Comparison of ENCODE assay signal across 1 cellular context in genomic region chr19:12881172-12881808, GRCh38.
TF ChIP-seq lines count a peak whose summit lies in the region.

Gene DNASE2 (minus strand): TSS chr19:12881449. CDS start chr19:12881375, 74 bp downstream.

TF ChIP-seq in HepG2, 621 proteins besides CTCF, POLR2A, EP300 and RAD21 (continued from another document and continues in another):
- TF ChIP-seq ZNF687 (CRISPR knock-in tag; IDR thresholded peaks at IDR 0.05) = peak; percentile 68
- TF ChIP-seq CC2D1A (CRISPR knock-in tag; IDR thresholded peaks at IDR 0.05) = no peak
- peak; percentile 44; the same call in 1 of the 2 replicates for TF ChIP-seq ZFP91 (CRISPR knock-in tag; IDR thresholded peaks at IDR 0.05; ENCODE audit: borderline replicate concordance)
- peak; percentile 42; the same call in 1 of the 2 replicates for TF ChIP-seq ZNF580 (CRISPR knock-in tag; IDR thresholded peaks at IDR 0.05; ENCODE audit: borderline replicate concordance, low read depth)
- no peak for TF ChIP-seq ZNF546 (CRISPR knock-in tag; conservative IDR thresholded peaks at IDR 0.05)
- TF ChIP-seq GMEB2 (CRISPR knock-in tag; IDR thresholded peaks at IDR 0.05; ENCODE audit: low read depth) = no peak
- no peak for TF ChIP-seq MLLT10 (CRISPR knock-in tag; IDR thresholded peaks at IDR 0.05)
- TF ChIP-seq MXD1 (CRISPR knock-in tag; IDR thresholded peaks at IDR 0.05) = no peak
- TF ChIP-seq ZNF770 (CRISPR knock-in tag; IDR thresholded peaks at IDR 0.05) = no peak
- no peak for TF ChIP-seq ZFP90 (CRISPR knock-in tag; IDR thresholded peaks at IDR 0.05; ENCODE audit: borderline replicate concordance)
- no peak for TF ChIP-seq ATF3 (CRISPR knock-in tag; IDR thresholded peaks at IDR 0.05)
- no peak for TF ChIP-seq ZNF383 (CRISPR knock-in tag; IDR thresholded peaks at IDR 0.05; ENCODE audit: borderline replicate concordance)
- TF ChIP-seq AGO1 (IDR thresholded peaks at IDR 0.05; ENCODE audit: low read depth, low read length, poor library complexity, severe bottlenecking) = no peak
- TF ChIP-seq ZFP37 (CRISPR knock-in tag; IDR thresholded peaks at IDR 0.05; ENCODE audit: borderline replicate concordance) = no peak
- 0 out of 4 replicates have a peak, but pooled peaks have one; percentile 20 to 36 for TF ChIP-seq HMGXB4 (CRISPR knock-in tag; IDR thresholded peaks at IDR 0.05; ENCODE audit: borderline replicate concordance in 1 of 2, low read depth in 1 of 2)
- no peak for TF ChIP-seq AKNA (CRISPR knock-in tag; IDR thresholded peaks at IDR 0.05; ENCODE audit: borderline replicate concordance)
- TF ChIP-seq RFXAP (CRISPR knock-in tag; IDR thresholded peaks at IDR 0.05; ENCODE audit: borderline replicate concordance) = no peak
- no peak for TF ChIP-seq ZNF780A (CRISPR knock-in tag; IDR thresholded peaks at IDR 0.05)
- 0 out of 2 replicates have a peak, but pooled peaks have one; percentile 34 for TF ChIP-seq DMAP1 (CRISPR knock-in tag; IDR thresholded peaks at IDR 0.05)
- no peak for TF ChIP-seq ZNF609 (CRISPR knock-in tag; IDR thresholded peaks at IDR 0.05; ENCODE audit: borderline replicate concordance)
- peak; percentile 63; the same call in 1 of the 2 replicates for TF ChIP-seq ZNF362 (CRISPR knock-in tag; IDR thresholded peaks at IDR 0.05; ENCODE audit: borderline replicate concordance)
- TF ChIP-seq KDM5B (CRISPR knock-in tag; IDR thresholded peaks at IDR 0.05; ENCODE audit: borderline replicate concordance) = peak; percentile 48; the same call in 1 of the 2 replicates
- TF ChIP-seq DDIT3 (CRISPR knock-in tag; IDR thresholded peaks at IDR 0.05) = no peak
- peak; percentile 53 for TF ChIP-seq HNRNPLL (IDR thresholded peaks at IDR 0.05; ENCODE audit: low read depth, low read length, poor library complexity, severe bottlenecking)
- TF ChIP-seq FIP1L1 (IDR thresholded peaks at IDR 0.05; ENCODE audit: borderline replicate concordance, insufficient read depth, low read depth, low read length) = no peak
- no peak for TF ChIP-seq HCFC1 (IDR thresholded peaks at IDR 0.05; ENCODE audit: low read depth, low read length)
- TF ChIP-seq ZFP1 (CRISPR knock-in tag; IDR thresholded peaks at IDR 0.05) = no peak
